ENCODE assay signal across 29 cellular contexts in the genomic region with DNA sequence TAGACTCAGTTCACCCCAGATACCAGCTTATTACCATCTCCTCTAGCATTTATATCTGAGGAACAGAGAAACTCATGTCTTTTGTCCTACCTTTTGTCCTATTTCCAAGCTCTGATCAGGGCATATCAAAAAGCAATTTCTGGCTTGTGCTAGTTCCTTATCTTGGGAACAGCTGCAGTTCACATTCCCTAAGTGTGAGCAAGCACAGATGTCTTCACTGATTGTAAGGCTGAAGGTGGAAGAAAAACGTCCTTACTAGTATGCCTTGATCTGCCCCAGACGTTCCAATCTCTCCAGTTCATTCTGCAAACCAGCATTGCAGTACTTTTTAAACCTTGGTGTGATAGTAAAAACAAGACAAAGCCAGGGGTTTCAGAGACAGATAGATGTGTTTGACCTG.
DNase-seq lines count a peak whose midpoint lies in the region; ATAC-seq and TF ChIP-seq lines count a peak whose summit lies in the region.
"Had no signal": no experiment of that assay in that cellular context is flagged by ENCODE, and none has a peak within 500 bp of the region (broad histone marks: within the 10 kb centered on the region; RNA-seq: fewer than 3 reads in every experiment).

No MANE protein-coding gene starts in this region.

- H3K18ac ChIP-seq in IMR-90 (ENCODE audit: low read depth, low read length): 0 out of 2 replicates have a peak overlapping the region, but pooled peaks have one; percentile 14

- H2AFZ ChIP-seq in IMR-90 (replicated peaks; ENCODE audit: low read length, poor library complexity): no peak overlapping the region
- H2AFZ ChIP-seq: neural progenitor cell had no signal

- in situ Hi-C loops in IMR-90 (cut with MboI; ENCODE audit: low sequenced_read_pairs): no loop called here
- in situ Hi-C loops in astrocyte of the cerebellum (cut with HindIII; ENCODE audit: low sequenced_read_pairs): no loop called here

- H3K9me1 ChIP-seq in IMR-90 (ENCODE audit: insufficient read depth, low read length): no peaks in the 10 kb centered on the region

- H2AK5ac ChIP-seq in IMR-90 (ENCODE audit: low read depth, low read length): no peak overlapping the region

- no peaks in the 10 kb centered on the region for H3K79me1 ChIP-seq in IMR-90 (ENCODE audit: low read depth in 1 of 2, low read length in 2 of 2)

- no peaks in the 10 kb centered on the region for H3K9me3 ChIP-seq in IMR-90 (ENCODE audit: control insufficient read depth, insufficient read depth, low read length)
- H3K9me3 ChIP-seq: adrenal gland, Peyer's patch, prostate gland, testis, vagina had no signal

- H4K5ac ChIP-seq in IMR-90 (ENCODE audit: low read depth, low read length): no peak overlapping the region

- H2AK9ac ChIP-seq in IMR-90 (replicated peaks; ENCODE audit: low read depth, low read length, poor library complexity): no peak overlapping the region

- H3K27ac ChIP-seq in IMR-90 (ENCODE audit: insufficient read depth, low read length): no peak overlapping the region
- H3K27ac ChIP-seq: adrenal gland, neural progenitor cell, Peyer's patch, prostate gland, skin epidermis, testis, vagina, VCaP had no signal

- dilution Hi-C loops in IMR-90 (cut with HindIII; ENCODE audit: low sequenced_read_pairs, unreplicated experiment): no loop called here

- no peak overlapping the region for H4K91ac ChIP-seq in IMR-90 (ENCODE audit: insufficient read depth, low read depth, low read length)

- POLR2A ChIA-PET in IMR-90 (lab: Charles Lee; ENCODE audit: unreplicated experiment): no interaction called here

- H2BK120ac ChIP-seq in IMR-90 (ENCODE audit: low read depth, low read length): no peak overlapping the region

- no TSS peak for BruUV-seq in IMR-90 (replicated peaks; lab: Mats Ljungman, UMichigan)

- TF ChIP-seq RAD21 in IMR-90 (IDR thresholded peaks at IDR 0.05; ENCODE audit: low read length): no peak

- no peak overlapping the region for H3K4ac ChIP-seq in IMR-90 (ENCODE audit: low read depth, low read length)

- no peak overlapping the region for H3K4me3 ChIP-seq in IMR-90 (ENCODE audit: insufficient read depth, low read depth, low read length)
- H3K4me3 ChIP-seq in astrocyte of the cerebellum (ENCODE audit: low read depth, low read length): no peak overlapping the region
- H3K4me3 ChIP-seq: adrenal gland, mucosa of descending colon, neural progenitor cell, Peyer's patch, prostate gland, skin epidermis, testis, vagina had no signal

- no peak overlapping the region for H3K56ac ChIP-seq in IMR-90 (ENCODE audit: extremely low read depth, insufficient read depth, low read length)

- H3K36me3 ChIP-seq in IMR-90 (ENCODE audit: control insufficient read depth, insufficient read depth, low read length): no peaks in the 10 kb centered on the region
- H3K36me3 ChIP-seq: adrenal gland, neural progenitor cell, Peyer's patch, prostate gland, vagina had no signal

- WGBS in IMR-90 (ENCODE audit: extremely low coverage in 2 of 2, insufficient read length in 1 of 2), 2 experiments: no CpG with 5 or more reads among the region's 2 CpGs

- no peak overlapping the region for H3K14ac ChIP-seq in IMR-90 (replicated peaks; ENCODE audit: low read depth, low read length)

- CTCF ChIA-PET in IMR-90 (lab: Yijun Ruan, JAX): interaction anchor here (0.8 to 1.0 kb wide), 2 partner anchors 15 to 410 kb away, joined by 3 read pairs; no protein-coding TSS in a partner anchor

- H4K20me1 ChIP-seq in IMR-90 (ENCODE audit: insufficient read depth, low read length): no peaks in the 10 kb centered on the region

- no peak overlapping the region for H4K8ac ChIP-seq in IMR-90 (ENCODE audit: low read depth in 2 of 2, low read length in 2 of 2)

- no peaks in the 10 kb centered on the region for H3K27me3 ChIP-seq in IMR-90 (ENCODE audit: control insufficient read depth, insufficient read depth, low read length)
- H3K27me3 ChIP-seq: adrenal gland, neural progenitor cell, Peyer's patch, testis, vagina had no signal

- no peak for TF ChIP-seq POLR2A in IMR-90 (IDR thresholded peaks at IDR 0.05; ENCODE audit: low read depth, low read length)

- TF ChIP-seq CTCF in IMR-90 (conservative IDR thresholded peaks at IDR 0.05; ENCODE audit: low read depth, low read length) (no peak), astrocyte of the cerebellum (IDR thresholded peaks at IDR 0.05; ENCODE audit: low read depth, low read length, missing control alignments) (no peak)

- DNase-seq in IMR-90 (peak; percentile 74), astrocyte of the cerebellum (ENCODE audit: low read depth) (peak; percentile 32), glomerular visceral epithelial cell (ENCODE audit: extremely low spot score) (peak; percentile 1), GM19238 (ENCODE audit: insufficient read length, low spot score) (no peak), GF-D8 (lab: John Stamatoyannopoulos, UW) (no peak), cortex of kidney (lab: John Stamatoyannopoulos, UW) (no peak)
- DNase-seq: activated CD4-positive, alpha-beta T cell treated with anti-CD3 and anti-CD28 coated beads, Interleukin-2, amount 10 ng/mL, durations not matched to agents 7 days and 5 days; activated CD8-positive, alpha-beta memory T cell treated with anti-CD3 and anti-CD28 coated beads, Interleukin-2, amount 50 U/mL, for 4 hours; activated effector memory CD4-positive, alpha-beta T cell treated with anti-CD3 and anti-CD28 coated beads, Interleukin-2, amount 50 U/mL, for 16 hours; AML-193; caudate nucleus; CD8-positive, alpha-beta memory T cell; DMS53; left ventricle myocardium superior; mucosa of descending colon; NCI-H1092 treated with DMSO at 0.1 percent for 48 hours; NCI-H2029; NCI-H446; Peyer's patch; stimulated activated naive B cell treated with anti-CD40 and anti-IgM and Interleukin-4, amounts not matched to agents 10 μg/mL and 1 μg/mL and 100 μg/mL, for 72 hours; T-helper 17 cell; testis had no signal

- no peak overlapping the region for H2BK15ac ChIP-seq in IMR-90 (ENCODE audit: low read depth, low read length)

- intact Hi-C loops in IMR-90 (cut with micrococcal nuclease): no loop called here

- no peak overlapping the region for H3K23ac ChIP-seq in IMR-90 (ENCODE audit: low read depth, low read length)

- peak overlapping the region; percentile 66; the same call in 1 of the 2 replicates for H3K4me2 ChIP-seq in IMR-90 (ENCODE audit: low read depth, low read length)
- H3K4me2 ChIP-seq: neural progenitor cell had no signal

- H3K4me1 ChIP-seq in IMR-90 (ENCODE audit: control insufficient read depth, insufficient read depth, low read length): no peaks in the 10 kb centered on the region
- H3K4me1 ChIP-seq: adrenal gland, neural progenitor cell, Peyer's patch, prostate gland, testis, vagina had no signal

- no peak overlapping the region for H2BK20ac ChIP-seq in IMR-90 (ENCODE audit: low read depth, low read length)

- ATAC-seq in IMR-90 (ENCODE audit: low read depth): peak; percentile 87
- ATAC-seq in HG02763 (IDR thresholded peaks at IDR 0.05; ENCODE audit: unreplicated experiment): no peak
- ATAC-seq: left ventricle myocardium superior; mucosa of descending colon; stimulated activated naive B cell treated with anti-CD40 and anti-IgM and Interleukin-4, amounts not matched to agents 10 μg/mL and 1 μg/mL and 100 μg/mL, for 72 hours; T-helper 17 cell had no signal

- H2BK5ac ChIP-seq in IMR-90 (ENCODE audit: low read depth, low read length, poor library complexity, severe bottlenecking): no peak overlapping the region

- H3K9ac ChIP-seq in IMR-90 (ENCODE audit: low read depth, low read length): no peak overlapping the region
- H3K9ac ChIP-seq: neural progenitor cell had no signal

TF ChIP-seq in IMR-90, 13 proteins besides CTCF, POLR2A, EP300 and RAD21:
- TF ChIP-seq MAZ (IDR thresholded peaks at IDR 0.05; ENCODE audit: borderline replicate concordance, low read depth, low read length) (no peak), CEBPB (IDR thresholded peaks at IDR 0.05; ENCODE audit: low read depth, low read length) (no peak), USF2 (IDR thresholded peaks at IDR 0.05; ENCODE audit: low read depth, low read length) (no peak), NFE2L2 (IDR thresholded peaks at IDR 0.05; ENCODE audit: low read depth, low read length) (no peak), RCOR1 (IDR thresholded peaks at IDR 0.05; ENCODE audit: insufficient replicate concordance, low read length) (no peak), CHD1 (IDR thresholded peaks at IDR 0.05; ENCODE audit: low read depth, low read length) (no peak), MAFK (IDR thresholded peaks at IDR 0.05; ENCODE audit: low read depth, low read length) (no peak), SMC3 (IDR thresholded peaks at IDR 0.05; ENCODE audit: low read depth, low read length) (no peak), RFX5 (IDR thresholded peaks at IDR 0.05; ENCODE audit: low read depth, low read length) (no peak), FOS (IDR thresholded peaks at IDR 0.05; ENCODE audit: low read depth, low read length) (no peak), BHLHE40 (IDR thresholded peaks at IDR 0.05; ENCODE audit: low read depth, low read length) (no peak), MXI1 (IDR thresholded peaks at IDR 0.05; ENCODE audit: borderline replicate concordance, low read depth, low read length) (no peak)
- TF ChIP-seq, protein P1, sequence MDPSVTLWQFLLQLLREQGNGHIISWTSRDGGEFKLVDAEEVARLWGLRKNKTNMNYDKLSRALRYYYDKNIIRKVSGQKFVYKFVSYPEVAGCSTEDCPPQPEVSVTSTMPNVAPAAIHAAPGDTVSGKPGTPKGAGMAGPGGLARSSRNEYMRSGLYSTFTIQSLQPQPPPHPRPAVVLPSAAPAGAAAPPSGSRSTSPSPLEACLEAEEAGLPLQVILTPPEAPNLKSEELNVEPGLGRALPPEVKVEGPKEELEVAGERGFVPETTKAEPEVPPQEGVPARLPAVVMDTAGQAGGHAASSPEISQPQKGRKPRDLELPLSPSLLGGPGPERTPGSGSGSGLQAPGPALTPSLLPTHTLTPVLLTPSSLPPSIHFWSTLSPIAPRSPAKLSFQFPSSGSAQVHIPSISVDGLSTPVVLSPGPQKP (IDR thresholded peaks at IDR 0.05; ENCODE audit: borderline replicate concordance, low read depth, low read length): no peak

Comparison
In these comparisons a context has a peak if more than half of its experiments do, and no peak if none do; other contexts are left out.
1. DNase-seq: peak in IMR-90 (single experiment), astrocyte of the cerebellum (single experiment) and glomerular visceral epithelial cell (single experiment); none in GM19238 (single experiment), GF-D8 (single experiment) and cortex of kidney (single experiment).